Comparison of ENCODE assay signal across 17 cellular contexts in the genomic region with DNA sequence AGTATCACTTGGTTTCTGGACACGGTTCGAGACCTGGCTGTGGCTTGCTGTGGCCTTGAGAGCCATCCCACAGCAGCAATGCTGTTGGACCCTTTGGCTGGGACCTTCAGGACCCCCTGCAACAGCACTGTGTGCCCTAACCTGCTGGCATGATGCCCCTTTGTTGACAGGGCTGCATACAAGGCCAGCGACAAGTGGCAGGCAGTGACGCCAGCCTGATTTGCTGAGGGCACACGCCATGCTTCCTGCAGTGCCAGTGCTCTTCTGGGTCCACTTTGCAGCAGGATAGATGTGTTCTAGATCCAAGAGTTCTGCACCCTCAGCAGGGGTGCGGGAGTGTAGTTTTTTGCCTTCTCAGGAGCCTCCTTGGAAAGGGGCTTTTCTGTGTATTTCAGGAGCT. TPM values are rescaled to one million over a fixed set of nuclear protein-coding genes. Genes with fewer than 3 reads are reported as not detected.
DNase-seq lines count a peak whose midpoint lies in the region; ATAC-seq, FAIRE-seq and TF ChIP-seq lines count a peak whose summit lies in the region.
"Had no signal": no experiment of that assay in that cellular context is flagged by ENCODE, and none has a peak within 500 bp of the region (broad histone marks: within the 10 kb centered on the region; RNA-seq: fewer than 3 reads in every experiment).

No MANE protein-coding gene starts in this region.

- no peak overlapping the region for H3K9ac ChIP-seq in muscle layer of colon (ENCODE audit: low read length)
- H3K9ac ChIP-seq: parathyroid adenoma had no signal

- H3K4me3 ChIP-seq in gastroesophageal sphincter = no peak overlapping the region
- no peak overlapping the region for H3K4me3 ChIP-seq in muscle layer of colon (ENCODE audit: low read depth in 1 of 2, low read length in 2 of 2)
- no peak overlapping the region for H3K4me3 ChIP-seq in tibial nerve
- H3K4me3 ChIP-seq: thyroid gland had no signal

- peak overlapping the region; percentile 79 to 97 (median 90) for H3K27ac ChIP-seq in gastroesophageal sphincter
- peak overlapping the region; percentile 93 for H3K27ac ChIP-seq in muscle layer of colon (ENCODE audit: low read depth, low read length)
- H3K27ac ChIP-seq in tibial nerve = peak overlapping the region in 3 of 4 donors; percentile 65 to 87 (median 84)
- H3K27ac ChIP-seq: 22Rv1 had no signal

- no peaks in the 10 kb centered on the region for H3K27me3 ChIP-seq in gastroesophageal sphincter
- no peaks in the 10 kb centered on the region for H3K27me3 ChIP-seq in muscle layer of colon (ENCODE audit: control insufficient read depth in 1 of 2, insufficient read depth in 2 of 2, low read length in 2 of 2)
- no peaks in the 10 kb centered on the region for H3K27me3 ChIP-seq in tibial nerve
- H3K27me3 ChIP-seq: thyroid gland had no signal

- H3K4me1 ChIP-seq in gastroesophageal sphincter (peaks cover 2 to 54% (median 32%) of the 10 kb centered on the region in 3 donors), muscle layer of colon (ENCODE audit: insufficient read depth, low read length) (peaks cover 30% of the 10 kb centered on the region), tibial nerve (peaks cover 5 to 28% (median 27%) of the 10 kb centered on the region in 4 donors)
- H3K4me1 ChIP-seq: parathyroid adenoma had no signal

- FAIRE-seq in GM19239 (lab: Jason Lieb, UNC) = no peak

- H3K9me3 ChIP-seq in gastroesophageal sphincter = peaks cover 0 to 12% (median 0%) of the 10 kb centered on the region in 3 donors
- H3K9me3 ChIP-seq in muscle layer of colon (ENCODE audit: low read length) = peaks cover 5% of the 10 kb centered on the region
- peaks cover 0 to 19% (median 4%) of the 10 kb centered on the region in 4 donors for H3K9me3 ChIP-seq in tibial nerve
- H3K9me3 ChIP-seq: thyroid gland had no signal

- ATAC-seq in gastroesophageal sphincter = no peak
- ATAC-seq: activated CD4-positive, CD25-positive, alpha-beta regulatory T cell treated with anti-CD3 and anti-CD28 coated beads, Interleukin-2, amount 50 U/mL, for 24 hours; T-cell had no signal

- in situ Hi-C loops in GM13976 (cut with MboI; ENCODE audit: low sequenced_read_pairs, unreplicated experiment) = no loop called here

- WGBS in gastroesophageal sphincter (ENCODE audit: low coverage in 1 of 2), 2 donors = 80 to 92% methylated on average over 2 to 3 of the region's 6 CpGs
- 90 to 97% methylated on average over 6 of the region's 6 CpGs for WGBS in tibial nerve, 2 donors

- no peak for TF ChIP-seq POLR2A in gastroesophageal sphincter (IDR thresholded peaks at IDR 0.05)
- TF ChIP-seq POLR2A in tibial nerve (IDR thresholded peaks at IDR 0.05) = no peak

- TF ChIP-seq EP300 in gastroesophageal sphincter (IDR thresholded peaks at IDR 0.05) (no peak), tibial nerve (IDR thresholded peaks at IDR 0.05) (no peak)

- TF ChIP-seq CTCF in gastroesophageal sphincter (IDR thresholded peaks at IDR 0.05) = no peak
- TF ChIP-seq CTCF in tibial nerve (IDR thresholded peaks at IDR 0.05) = no peak
- no peak for TF ChIP-seq CTCF in GM13976 (IDR thresholded peaks at IDR 0.05; ENCODE audit: borderline replicate concordance, control extremely low read depth, extremely low read depth, insufficient read depth, missing control alignments)

- H3K36me3 ChIP-seq in gastroesophageal sphincter = peaks cover 0 to 45% of the 10 kb centered on the region in 2 donors
- H3K36me3 ChIP-seq in muscle layer of colon (ENCODE audit: insufficient read depth, low read length) = peaks cover 4% of the 10 kb centered on the region
- H3K36me3 ChIP-seq in tibial nerve = peaks cover 0 to 57% (median 0%) of the 10 kb centered on the region in 3 donors

- DNase-seq in NCI-H1092 treated with DMSO at 0.1 percent for 48 hours (lab: John Stamatoyannopoulos, UW) (peak; percentile 78), NCI-H1092 (lab: John Stamatoyannopoulos, UW) (no peak), tibial nerve (ENCODE audit: low spot score in 2 of 2) (no peak), NCI-H69 (lab: John Stamatoyannopoulos, UW) (no peak), GM13976 (ENCODE audit: low spot score) (no peak), GM19239 (ENCODE audit: insufficient read length, low spot score) (no peak)
- DNase-seq: amniotic stem cell; NCI-H2081 treated with DMSO at 0.1 percent for 48 hours; NCI-H748 treated with DMSO at 0.1 percent for 48 hours; stimulated activated CD4-positive, alpha-beta T cell treated with anti-CD3 and anti-CD28 coated beads, Interleukin-15, amount 100 ng/mL, for 24 hours; T-cell; thyroid gland had no signal

RNA-seq across cellular contexts. Expression of gene COQ8A, which starts 32.8 kb away (rescaled TPM):
- total RNA-seq in gastroesophageal sphincter (10 to 100 TPM; 53.2 to 94.0 (median 80.8) TPM), tibial nerve (10 to 100 TPM; 39.9 to 60.7 (median 55.5) TPM)
